In the genomic region with DNA sequence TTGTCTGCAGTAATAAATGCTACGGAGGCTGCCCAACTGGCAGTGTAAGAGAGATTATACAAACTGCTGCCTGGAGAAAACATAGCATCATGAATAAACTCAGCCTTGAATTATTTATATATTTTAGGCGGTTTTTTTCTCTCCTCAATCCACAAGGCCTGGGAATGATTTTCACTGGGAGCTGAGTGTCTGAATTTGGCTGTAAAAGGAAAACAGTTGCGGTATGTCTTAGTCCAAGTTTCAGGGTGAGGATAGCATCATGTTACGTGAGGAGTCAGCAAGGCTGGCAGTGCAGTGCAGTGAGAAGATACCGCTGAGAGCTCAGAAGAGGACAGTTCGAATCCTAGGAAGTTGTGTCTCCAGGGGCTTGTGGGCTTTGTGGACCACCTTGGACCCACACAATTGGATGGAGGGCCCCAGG, we compare ENCODE assay signal across 16 cellular contexts.
A peak's percentile ranks its signal among the peaks of the same experiment; 100 is the strongest.
DNase-seq lines count a peak whose midpoint lies in the region; ATAC-seq, FAIRE-seq and TF ChIP-seq lines count a peak whose summit lies in the region.
"Had no signal": no experiment of that assay in that cellular context is flagged by ENCODE, and none has a peak within 500 bp of the region (broad histone marks: within the 10 kb centered on the region; RNA-seq: fewer than 3 reads in every experiment).

No MANE protein-coding gene starts in this region.

- H3K4me2 ChIP-seq in A549: no peak overlapping the region

- H3K4me3 ChIP-seq in A549 (no peak overlapping the region), muscle layer of colon (ENCODE audit: low read depth in 1 of 2, low read length in 2 of 2) (no peak overlapping the region), endodermal cell (ENCODE audit: low read length) (no peak overlapping the region)
- H3K4me3 ChIP-seq: gastroesophageal sphincter, testis had no signal

- H3K36me3 Mint-ChIP-seq in endodermal cell (ENCODE audit: low read depth): no peaks in the 10 kb centered on the region

- no peaks in the 10 kb centered on the region for H3K9me3 Mint-ChIP-seq in endodermal cell
- H3K9me3 Mint-ChIP-seq: activated T-cell treated with anti-CD3 and anti-CD28 coated beads, Interleukin-2, amount 50 U/mL, for 4 hours had no signal

- no peak overlapping the region for H3K4me3 Mint-ChIP-seq in endodermal cell
- H3K4me3 Mint-ChIP-seq: activated T-cell treated with anti-CD3 and anti-CD28 coated beads, Interleukin-2, amount 50 U/mL, for 4 hours had no signal

- 92% methylated on average over 6 of the region's 6 CpGs for whole genome bisulfite sequencing in A549 (ENCODE audit: missing lambda C conversion rate)
- WGBS in endodermal cell (ENCODE audit: insufficient coverage in 1 of 2, insufficient read length in 1 of 2), 2 experiments: 86 to 94% methylated on average over 2 to 6 of the region's 6 CpGs

- H3K4me1 Mint-ChIP-seq in endodermal cell: peaks cover 2% of the 10 kb centered on the region

- H3K27me3 ChIP-seq in muscle layer of colon (ENCODE audit: control insufficient read depth in 1 of 2, insufficient read depth in 2 of 2, low read length in 2 of 2): no peaks in the 10 kb centered on the region
- H3K27me3 ChIP-seq in endodermal cell (ENCODE audit: control insufficient read depth, insufficient read depth, low read length, poor library complexity, severe bottlenecking): peaks cover 28% of the 10 kb centered on the region
- H3K27me3 ChIP-seq: gastroesophageal sphincter, testis had no signal

- peaks cover 4% of the 10 kb centered on the region for H3K27me3 Mint-ChIP-seq in endodermal cell (ENCODE audit: insufficient read depth)

- DNase-seq in A549 (ENCODE audit: low read depth in 1 of 2, low spot score in 1 of 2) (no peak), LHCN-M2 (ENCODE audit: low read depth) (peak; percentile 98), dedifferentiated amniotic fluid mesenchymal stem cell (ENCODE audit: extremely low spot score) (peak; percentile 93), hepatic stellate cell (ENCODE audit: low spot score) (no peak), endodermal cell (no peak), NCI-H187 treated with DMSO at 0.1 percent for 48 hours (lab: John Stamatoyannopoulos, UW) (no peak)
- no peak for DNase-seq in effector CD8-positive, alpha-beta T cell (lab: John Stamatoyannopoulos, UW)
- DNase-seq: activated CD4-positive, CD25-positive, alpha-beta regulatory T cell treated with anti-CD3 and anti-CD28 coated beads, Interleukin-2, amount 50 U/mL, for 72 hours; activated T-cell treated with anti-CD3 and anti-CD28 coated beads, Interleukin-2, amount 50 U/mL, for 4 hours; NCI-H1092; NCI-H69; testis had no signal

- H3K9me3 ChIP-seq in A549: no peaks in the 10 kb centered on the region
- no peaks in the 10 kb centered on the region for H3K9me3 ChIP-seq in muscle layer of colon (ENCODE audit: low read length)
- H3K9me3 ChIP-seq in endodermal cell (ENCODE audit: control insufficient read depth, low read length): no peaks in the 10 kb centered on the region
- H3K9me3 ChIP-seq: gastroesophageal sphincter, testis had no signal

- TF ChIP-seq CTCF in A549 (IDR thresholded peaks at IDR 0.05): no peak
- TF ChIP-seq CTCF in endodermal cell (conservative IDR thresholded peaks at IDR 0.05): no peak

- no peak for TF ChIP-seq POLR2A in A549 (IDR thresholded peaks at IDR 0.05; ENCODE audit: low read length)

- peaks cover 31% of the 10 kb centered on the region for H3K4me1 ChIP-seq in A549
- peaks cover 44% of the 10 kb centered on the region for H3K4me1 ChIP-seq in muscle layer of colon (ENCODE audit: insufficient read depth, low read length)
- H3K4me1 ChIP-seq in endodermal cell (ENCODE audit: control insufficient read depth, insufficient read depth, low read length): no peaks in the 10 kb centered on the region
- H3K4me1 ChIP-seq: gastroesophageal sphincter had no signal

- ATAC-seq in A549: no peak
- ATAC-seq: activated T-cell treated with anti-CD3 and anti-CD28 coated beads, Interleukin-2, amount 50 U/mL, for 4 hours; gastroesophageal sphincter had no signal

- POLR2A ChIA-PET in A549 (lab: Yijun Ruan, JAX): no interaction called here

- CTCF ChIA-PET in A549 (lab: Yijun Ruan, JAX): interaction anchor here (0.6 kb wide), 1 partner anchor 22 kb away, joined by 3 read pairs; no protein-coding TSS in a partner anchor

- no peak for TF ChIP-seq EP300 in A549 (IDR thresholded peaks at IDR 0.05)

- H3K27ac ChIP-seq in A549: peak overlapping the region; percentile 79 to 87
- peak overlapping the region; percentile 76 for H3K27ac ChIP-seq in muscle layer of colon (ENCODE audit: low read depth, low read length)
- no peak overlapping the region for H3K27ac ChIP-seq in endodermal cell (ENCODE audit: low read depth, low read length)
- H3K27ac ChIP-seq: testis had no signal

- TF ChIP-seq RAD21 in A549 (conservative IDR thresholded peaks at IDR 0.05 in 1 of 2, IDR thresholded peaks at IDR 0.05 in 1 of 2): no peak

- FAIRE-seq in A549 (lab: Jason Lieb, UNC): no peak
- FAIRE-seq: A204.1, bronchial epithelial cell had no signal

- no peak overlapping the region for H3K27ac Mint-ChIP-seq in endodermal cell

- H3K36me3 ChIP-seq in muscle layer of colon (ENCODE audit: insufficient read depth, low read length) (no peaks in the 10 kb centered on the region), endodermal cell (ENCODE audit: control insufficient read depth, insufficient read depth, low read length) (no peaks in the 10 kb centered on the region)
- H3K36me3 ChIP-seq: gastroesophageal sphincter had no signal

- no peak overlapping the region for H3K9ac ChIP-seq in muscle layer of colon (ENCODE audit: low read length)
- no peak overlapping the region for H3K9ac ChIP-seq in endodermal cell (ENCODE audit: extremely low read depth, low read length, poor library complexity, severe bottlenecking)

TF ChIP-seq in A549, 52 proteins besides CTCF, POLR2A, EP300 and RAD21:
- TF ChIP-seq CHD2 (IDR thresholded peaks at IDR 0.05; ENCODE audit: low read length, partially characterized antibody): no peak

Comparison
In these comparisons a context has a peak if more than half of its experiments do, and no peak if none do; other contexts are left out.
1. DNase-seq: peak in LHCN-M2 (single experiment) and dedifferentiated amniotic fluid mesenchymal stem cell (single experiment); none in A549 (0 of 2), hepatic stellate cell (single experiment), endodermal cell (single experiment), NCI-H187 treated with DMSO at 0.1 percent for 48 hours (single experiment) and effector CD8-positive, alpha-beta T cell (single experiment).